In genomic region chr16:12141073-12141472, GRCh38 we compare ENCODE assay signal across 12 cellular contexts.
"Had no signal": no experiment of that assay in that cellular context is flagged by ENCODE, and none has a peak within 500 bp of the region (broad histone marks: within the 10 kb centered on the region; RNA-seq: fewer than 3 reads in every experiment).

No MANE protein-coding gene starts in this region.

- H3K4me3 Mint-ChIP-seq: activated naive CD4-positive, alpha-beta T cell treated with anti-CD3 and anti-CD28 coated beads, Interleukin-2, amount 50 U/mL, for 24 hours; memory B cell; nephron; T-helper 17 cell had no signal

- H3K9me3 ChIP-seq: breast epithelium had no signal

- H3K4me3 ChIP-seq: breast epithelium, skin epidermis had no signal

- H3K27ac Mint-ChIP-seq: activated naive CD4-positive, alpha-beta T cell treated with anti-CD3 and anti-CD28 coated beads, Interleukin-2, amount 50 U/mL, for 24 hours; activated T-helper 2 cell treated with anti-CD3 and anti-CD28 coated beads, Interferon-gamma antibody, Interleukin-2, Interleukin-4, amounts not matched to agents 10 μg/mL and 5 μg/mL and 100 μg/mL, durations not matched to agents 14 hours and 24 hours and 36 hours; T-helper 17 cell had no signal

- H3K27me3 ChIP-seq: breast epithelium, foreskin keratinocyte had no signal

- H3K27me3 Mint-ChIP-seq: activated naive CD4-positive, alpha-beta T cell treated with anti-CD3 and anti-CD28 coated beads, Interleukin-2, amount 50 U/mL, for 24 hours; memory B cell; T-helper 17 cell had no signal

- H3K9me3 Mint-ChIP-seq: activated naive CD4-positive, alpha-beta T cell treated with anti-CD3 and anti-CD28 coated beads, Interleukin-2, amount 50 U/mL, for 24 hours; activated T-helper 2 cell treated with anti-CD3 and anti-CD28 coated beads, Interferon-gamma antibody, Interleukin-2, Interleukin-4, amounts not matched to agents 10 μg/mL and 5 μg/mL and 100 μg/mL, durations not matched to agents 14 hours and 24 hours and 36 hours; memory B cell; nephron had no signal

- DNase-seq: anterior cingulate cortex; foreskin keratinocyte; SHP77 treated with DMSO at 0.1 percent for 48 hours; stimulated activated naive CD4-positive, alpha-beta T cell; T-helper 17 cell; trophoblast cell had no signal

- H3K27ac ChIP-seq: breast epithelium, foreskin keratinocyte, skin epidermis had no signal

- H3K36me3 ChIP-seq: breast epithelium had no signal

- ATAC-seq: foreskin keratinocyte, T-helper 17 cell had no signal

- H3K4me1 ChIP-seq: breast epithelium, foreskin keratinocyte had no signal

- H3K4me1 Mint-ChIP-seq: memory B cell had no signal
